In the genomic region with DNA sequence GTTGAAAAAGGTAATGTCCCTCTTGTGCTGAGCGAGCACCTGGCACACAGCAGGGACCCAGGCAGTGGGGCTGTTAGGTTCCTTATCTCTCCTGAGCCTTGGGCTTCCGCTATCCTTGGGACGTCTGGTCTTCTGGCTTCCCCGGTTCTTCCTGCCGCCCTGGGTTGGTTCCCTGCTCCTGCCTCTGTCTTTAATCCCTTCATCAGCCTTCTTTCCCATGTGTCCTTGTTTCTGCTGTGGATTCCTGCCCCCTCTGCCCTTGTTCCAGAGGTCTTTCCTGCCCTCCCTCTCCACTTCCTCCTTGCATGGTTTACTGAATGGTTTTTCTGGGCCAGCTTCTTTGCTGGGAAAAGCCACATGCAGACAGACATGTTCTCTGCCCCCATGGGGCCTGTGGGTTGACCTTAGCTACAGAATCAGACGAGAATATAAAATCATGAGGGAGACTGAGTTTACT, we compare ENCODE assay signal across 10 cellular contexts. TPM values are rescaled to one million over a fixed set of nuclear protein-coding genes. Genes with fewer than 3 reads are reported as not detected.
DNase-seq lines count a peak whose midpoint lies in the region; ATAC-seq and TF ChIP-seq lines count a peak whose summit lies in the region.
"Had no signal": no experiment of that assay in that cellular context is flagged by ENCODE, and none has a peak within 500 bp of the region (broad histone marks: within the 10 kb centered on the region; RNA-seq: fewer than 3 reads in every experiment).

No MANE protein-coding gene starts in this region.

- TF ChIP-seq CTCF in fibroblast of lung (conservative IDR thresholded peaks at IDR 0.05 in 1 of 2, IDR thresholded peaks at IDR 0.05 in 1 of 2; ENCODE audit: low read depth in 1 of 2, low read length in 2 of 2): no peak

- no peaks in the 10 kb centered on the region for H3K27me3 Mint-ChIP-seq in T-helper 2 cell treated with Interferon-gamma antibody and Interleukin-4, amounts not matched to agents 5 μg/mL and 100 μg/mL, for 36 hours (ENCODE audit: low read depth)

- no peaks in the 10 kb centered on the region for H3K9me3 ChIP-seq in SK-N-MC (ENCODE audit: low read depth, low read length)
- no peaks in the 10 kb centered on the region for H3K9me3 ChIP-seq in fibroblast of lung (ENCODE audit: control insufficient read depth, insufficient read depth, low read depth, low read length)
- H3K9me3 ChIP-seq in skeletal muscle tissue (ENCODE audit: control insufficient read depth in 3 of 3, low read length in 3 of 3): no peaks in the 10 kb centered on the region

- H3K27ac Mint-ChIP-seq in T-helper 2 cell treated with Interferon-gamma antibody and Interleukin-4, amounts not matched to agents 5 μg/mL and 100 μg/mL, for 36 hours: peak overlapping the region; percentile 2

- no peaks in the 10 kb centered on the region for H3K9me3 Mint-ChIP-seq in T-helper 2 cell treated with Interferon-gamma antibody and Interleukin-4, amounts not matched to agents 5 μg/mL and 100 μg/mL, for 36 hours

- H3K27me3 ChIP-seq in fibroblast of lung (ENCODE audit: control insufficient read depth, insufficient read depth, low read length): no peaks in the 10 kb centered on the region
- H3K27me3 ChIP-seq in skeletal muscle tissue (ENCODE audit: control insufficient read depth in 3 of 3, insufficient read depth in 3 of 3, low read length in 3 of 3): no peaks in the 10 kb centered on the region

- H3K4me3 Mint-ChIP-seq in T-helper 2 cell treated with Interferon-gamma antibody and Interleukin-4, amounts not matched to agents 5 μg/mL and 100 μg/mL, for 36 hours: peak overlapping the region; percentile 30

- peak overlapping the region; percentile 99 for H3K4me2 ChIP-seq in fibroblast of lung (ENCODE audit: extremely low read depth, insufficient read depth, low read length)

- no peak overlapping the region for H2AFZ ChIP-seq in fibroblast of lung (ENCODE audit: low read length)

- peaks cover 34% of the 10 kb centered on the region for H3K36me3 Mint-ChIP-seq in T-helper 2 cell treated with Interferon-gamma antibody and Interleukin-4, amounts not matched to agents 5 μg/mL and 100 μg/mL, for 36 hours (ENCODE audit: low read depth)

- H4K20me1 ChIP-seq in fibroblast of lung (ENCODE audit: control insufficient read depth, extremely low read depth, insufficient read depth, low read length): peaks cover 2% of the 10 kb centered on the region

- H3K4me3 ChIP-seq in SK-N-MC (no peak overlapping the region), fibroblast of lung (replicated peaks in 1 of 4; ENCODE audit: control extremely low read depth in 1 of 4, insufficient read depth in 1 of 4, low read depth in 3 of 4, low read length in 4 of 4) (no peak overlapping the region), skeletal muscle tissue (ENCODE audit: low read length in 3 of 3) (peak overlapping the region in 2 of 3 donors; percentile 14 to 27)

- H3K36me3 ChIP-seq in SK-N-MC (ENCODE audit: insufficient read depth, low read length) (peaks cover 61% of the 10 kb centered on the region), fibroblast of lung (ENCODE audit: control insufficient read depth, insufficient read depth, low read length) (peaks cover 24% of the 10 kb centered on the region), skeletal muscle tissue (ENCODE audit: control insufficient read depth in 3 of 3, insufficient read depth in 3 of 3, low read length in 3 of 3) (peaks cover 30 to 41% (median 35%) of the 10 kb centered on the region in 3 donors)

- ATAC-seq in HG03139 (IDR thresholded peaks at IDR 0.05; ENCODE audit: unreplicated experiment): no peak
- ATAC-seq in HG03460 (IDR thresholded peaks at IDR 0.05; ENCODE audit: unreplicated experiment): no peak

- H3K4me1 Mint-ChIP-seq in T-helper 2 cell treated with Interferon-gamma antibody and Interleukin-4, amounts not matched to agents 5 μg/mL and 100 μg/mL, for 36 hours (ENCODE audit: low read depth): peaks cover 28% of the 10 kb centered on the region

- DNase-seq in T-helper 2 cell treated with Interferon-gamma antibody and Interleukin-4, amounts not matched to agents 5 μg/mL and 100 μg/mL, for 36 hours (ENCODE audit: low spot score): no peak
- DNase-seq in T-helper 2 cell: no peak
- no peak for DNase-seq in SK-N-MC (ENCODE audit: low read depth, low spot score)
- no peak for DNase-seq in fibroblast of lung (ENCODE audit: low read depth in 2 of 2)
- no peak for DNase-seq in NCI-H446 treated with DMSO at 0.1 percent for 48 hours (lab: John Stamatoyannopoulos, UW)
- DNase-seq: NCI-H2029 treated with DMSO at 0.1 percent for 48 hours; stimulated activated CD8-positive, alpha-beta memory T cell treated with anti-CD3 and anti-CD28 coated beads, Interleukin-4, amount 100 ng/mL, for 48 hours had no signal

- H3K4me1 ChIP-seq in fibroblast of lung (ENCODE audit: control insufficient read depth, extremely low read depth, insufficient read depth, low read length) (peaks cover 17% of the 10 kb centered on the region), skeletal muscle tissue (ENCODE audit: control insufficient read depth in 3 of 3, insufficient read depth in 3 of 3, low read length in 3 of 3) (peaks cover 32 to 62% (median 45%) of the 10 kb centered on the region in 3 donors)

- peaks cover 75% of the 10 kb centered on the region for H3K79me2 ChIP-seq in fibroblast of lung (ENCODE audit: control insufficient read depth, insufficient read depth, low read length)

- H3K27ac ChIP-seq in SK-N-MC (no peak overlapping the region), fibroblast of lung (ENCODE audit: insufficient read depth, low read length) (no peak overlapping the region), skeletal muscle tissue (ENCODE audit: low read depth, low read length) (peak overlapping the region; percentile 30)

- H3K9ac ChIP-seq in SK-N-MC (ENCODE audit: insufficient read length) (peak overlapping the region; percentile 88), fibroblast of lung (ENCODE audit: insufficient read depth, low read length) (no peak overlapping the region), skeletal muscle tissue (ENCODE audit: low read depth in 1 of 3, low read length in 3 of 3) (peak overlapping the region; percentile 45 to 62 (median 51))

RNA-seq across cellular contexts. Expression of a gene that starts 2.6 kb away (rescaled TPM):
- 16.2 and 47.1 TPM in 2 replicates for total RNA-seq in fibroblast of lung
- polyA plus RNA-seq in fibroblast of lung: 48.6 and 81.8 TPM in 2 replicates
- 112 and 185 TPM in 2 replicates for polyA plus RNA-seq in fibroblast of lung (2012)
- polyA minus RNA-seq in fibroblast of lung (ENCODE audit: low replicate concordance): 66.8 and 76.3 TPM in 2 replicates
- total RNA-seq in skeletal muscle tissue: 5.7 TPM

RNA-seq across cellular contexts. Expression of a gene that starts 22.8 kb away (rescaled TPM):
- total RNA-seq in fibroblast of lung: 66.8 and 84.1 TPM in 2 replicates
- polyA plus RNA-seq in fibroblast of lung: 53.5 and 93.3 TPM in 2 replicates
- polyA plus RNA-seq in fibroblast of lung (2012): 114 and 197 TPM in 2 replicates
- polyA minus RNA-seq in fibroblast of lung (ENCODE audit: low replicate concordance): 121 and 206 TPM in 2 replicates
- 52.2 TPM for total RNA-seq in skeletal muscle tissue

RNA-seq across cellular contexts. Expression of a gene that starts 29.6 kb away (rescaled TPM):
- total RNA-seq in fibroblast of lung (8.0 and 10.2 TPM in 2 replicates), skeletal muscle tissue (3.1 TPM)
- 4.5 and 5.9 TPM in 2 replicates for polyA plus RNA-seq in fibroblast of lung
- polyA plus RNA-seq in fibroblast of lung (2012): 8.2 and 16.1 TPM in 2 replicates
- 7.1 and 9.6 TPM in 2 replicates for polyA minus RNA-seq in fibroblast of lung (ENCODE audit: low replicate concordance)

RNA-seq across cellular contexts. Expression of a gene that starts 34.2 kb away (rescaled TPM):
- 33.4 and 40.1 TPM in 2 replicates for total RNA-seq in fibroblast of lung
- polyA plus RNA-seq in fibroblast of lung: 9.0 and 9.2 TPM in 2 replicates
- polyA plus RNA-seq in fibroblast of lung (2012): 17.5 and 21.5 TPM in 2 replicates
- polyA minus RNA-seq in fibroblast of lung (ENCODE audit: low replicate concordance): 22.9 and 26.9 TPM in 2 replicates
- 17.2 TPM for total RNA-seq in skeletal muscle tissue

RNA-seq across cellular contexts. Expression of a gene that starts 36.8 kb away (rescaled TPM):
- total RNA-seq in fibroblast of lung (3.3 and 4.1 TPM in 2 replicates), skeletal muscle tissue (2.1 TPM)
- polyA plus RNA-seq in fibroblast of lung: 7.2 and 10.9 TPM in 2 replicates
- 43.9 and 54.1 TPM in 2 replicates for polyA plus RNA-seq in fibroblast of lung (2012)
- 59.2 and 75.6 TPM in 2 replicates for polyA minus RNA-seq in fibroblast of lung (ENCODE audit: low replicate concordance)

Comparison
In these comparisons a context has a peak if more than half of its experiments do, and no peak if none do; other contexts are left out.
1. H3K4me3 ChIP-seq: peak in skeletal muscle tissue (2 of 3); none in SK-N-MC (single experiment) and fibroblast of lung (0 of 4).